1 cellular context compared by ENCODE assay signal in the genomic region with DNA sequence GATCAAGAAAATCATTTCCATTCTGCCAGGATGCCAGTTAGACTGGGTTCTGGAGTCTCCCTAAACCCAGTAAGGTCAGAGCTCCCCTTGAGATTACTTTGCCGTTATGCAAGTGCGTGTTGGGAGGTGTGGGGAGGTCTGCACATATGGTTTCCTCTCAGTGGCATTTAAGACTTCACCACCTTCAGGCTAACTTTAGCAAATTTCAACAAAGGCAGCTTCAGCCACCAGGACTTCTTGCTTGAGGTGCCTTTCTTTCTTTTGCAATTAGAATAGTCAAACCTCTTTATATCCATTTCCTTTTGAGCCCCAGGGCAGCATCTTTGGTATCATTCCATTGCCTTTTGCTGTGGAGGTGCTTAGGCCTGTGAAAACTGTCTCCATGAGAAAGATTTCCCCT.
TF ChIP-seq lines count a peak whose summit lies in the region.

No MANE protein-coding gene starts in this region.

TF ChIP-seq in WTC11, 78 proteins besides CTCF, POLR2A, EP300 and RAD21 (continued from another document):
- TF ChIP-seq, protein P1, sequence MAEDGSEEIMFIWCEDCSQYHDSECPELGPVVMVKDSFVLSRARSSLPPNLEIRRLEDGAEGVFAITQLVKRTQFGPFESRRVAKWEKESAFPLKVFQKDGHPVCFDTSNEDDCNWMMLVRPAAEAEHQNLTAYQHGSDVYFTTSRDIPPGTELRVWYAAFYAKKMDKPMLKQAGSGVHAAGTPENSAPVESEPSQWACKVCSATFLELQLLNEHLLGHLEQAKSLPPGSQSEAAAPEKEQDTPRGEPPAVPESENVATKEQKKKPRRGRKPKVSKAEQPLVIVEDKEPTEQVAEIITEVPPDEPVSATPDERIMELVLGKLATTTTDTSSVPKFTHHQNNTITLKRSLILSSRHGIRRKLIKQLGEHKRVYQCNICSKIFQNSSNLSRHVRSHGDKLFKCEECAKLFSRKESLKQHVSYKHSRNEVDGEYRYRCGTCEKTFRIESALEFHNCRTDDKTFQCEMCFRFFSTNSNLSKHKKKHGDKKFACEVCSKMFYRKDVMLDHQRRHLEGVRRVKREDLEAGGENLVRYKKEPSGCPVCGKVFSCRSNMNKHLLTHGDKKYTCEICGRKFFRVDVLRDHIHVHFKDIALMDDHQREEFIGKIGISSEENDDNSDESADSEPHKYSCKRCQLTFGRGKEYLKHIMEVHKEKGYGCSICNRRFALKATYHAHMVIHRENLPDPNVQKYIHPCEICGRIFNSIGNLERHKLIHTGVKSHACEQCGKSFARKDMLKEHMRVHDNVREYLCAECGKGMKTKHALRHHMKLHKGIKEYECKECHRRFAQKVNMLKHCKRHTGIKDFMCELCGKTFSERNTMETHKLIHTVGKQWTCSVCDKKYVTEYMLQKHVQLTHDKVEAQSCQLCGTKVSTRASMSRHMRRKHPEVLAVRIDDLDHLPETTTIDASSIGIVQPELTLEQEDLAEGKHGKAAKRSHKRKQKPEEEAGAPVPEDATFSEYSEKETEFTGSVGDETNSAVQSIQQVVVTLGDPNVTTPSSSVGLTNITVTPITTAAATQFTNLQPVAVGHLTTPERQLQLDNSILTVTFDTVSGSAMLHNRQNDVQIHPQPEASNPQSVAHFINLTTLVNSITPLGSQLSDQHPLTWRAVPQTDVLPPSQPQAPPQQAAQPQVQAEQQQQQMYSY (CRISPR knock-in tag; IDR thresholded peaks at IDR 0.05), result no peak
- TF ChIP-seq ZNF219 (CRISPR knock-in tag; IDR thresholded peaks at IDR 0.05; ENCODE audit: borderline replicate concordance) (no peak), IRF2 (CRISPR knock-in tag; IDR thresholded peaks at IDR 0.05; ENCODE audit: borderline replicate concordance, low read depth) (no peak), TEAD4 (CRISPR knock-in tag; IDR thresholded peaks at IDR 0.05) (no peak)
TF ChIP-seq in WTC11: peak in this region for 0.
